ENCODE assay signal across 19 cellular contexts in the genomic region with DNA sequence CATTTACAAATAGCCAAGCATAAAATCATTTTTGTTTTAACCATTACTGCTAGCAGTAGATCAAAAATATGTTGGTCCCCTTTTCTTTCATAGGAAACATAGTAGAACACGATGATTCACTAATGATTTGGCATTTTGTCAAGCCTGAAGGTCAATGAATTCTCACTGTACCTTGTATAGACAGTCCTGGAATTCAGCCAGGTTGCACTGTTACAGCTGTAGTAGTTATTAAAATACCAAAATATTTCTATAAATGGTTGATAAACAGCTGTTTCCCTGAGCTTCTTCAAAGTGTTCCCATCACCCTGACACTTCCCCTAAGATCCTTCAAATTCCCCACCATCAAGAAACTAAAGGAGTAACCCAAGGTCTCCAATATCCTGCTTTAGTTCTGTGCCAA.
DNase-seq lines count a peak whose midpoint lies in the region; ATAC-seq and TF ChIP-seq lines count a peak whose summit lies in the region.
"Had no signal": no experiment of that assay in that cellular context is flagged by ENCODE, and none has a peak within 500 bp of the region (broad histone marks: within the 10 kb centered on the region; RNA-seq: fewer than 3 reads in every experiment).

No MANE protein-coding gene starts in this region.

- H3K4me1 ChIP-seq in right atrium auricular region (peaks cover 0 to 10% of the 10 kb centered on the region in 2 donors), adrenal gland (replicated peaks in 1 of 2) (no peaks in the 10 kb centered on the region), testis (peaks cover 4% of the 10 kb centered on the region)
- H3K4me1 ChIP-seq: HAP-1, vagina had no signal

- H3K4me3 ChIP-seq in right atrium auricular region: no peak overlapping the region
- H3K4me3 ChIP-seq in adrenal gland: no peak overlapping the region
- no peak overlapping the region for H3K4me3 ChIP-seq in fibroblast of villous mesenchyme (ENCODE audit: low read depth, low read length)
- no peak overlapping the region for H3K4me3 ChIP-seq in testis
- H3K4me3 ChIP-seq: HAP-1, vagina had no signal

- WGBS in adrenal gland, 4 donors: 7 to 24% (median 11%) methylated on average over 1 of the region's 1 CpG
- 15 to 29% methylated on average over 1 of the region's 1 CpG for WGBS in testis, 2 donors

- DNase-seq in Right ventricle myocardium superior (no peak), right atrium auricular region (ENCODE audit: low spot score) (no peak), adrenal gland (peak in 6 of 7 donors; percentile 29 to 72 (median 38)), fibroblast of villous mesenchyme (ENCODE audit: low read depth) (peak; percentile 25), testis (peak; percentile 17), globus pallidus (ENCODE audit: low spot score) (no peak)
- no peak for DNase-seq in activated naive CD4-positive, alpha-beta T cell (lab: John Stamatoyannopoulos, UW)
- no peak for DNase-seq in activated T-cell treated with anti-CD3 and anti-CD28 coated beads, Interleukin-2, amount 50 U/mL, for 1 hour
- DNase-seq: activated CD4-positive, alpha-beta memory T cell treated with anti-CD3 and anti-CD28 coated beads for 36 hours; activated T-cell treated with anti-CD3 and anti-CD28 coated beads, Interleukin-2, amount 50 U/mL, for 4 hours; caudate nucleus; effector CD8-positive, alpha-beta T cell; left colon; NCI-H187; NCI-H774; stimulated activated CD4-positive, alpha-beta T cell treated with anti-CD3 and anti-CD28 coated beads, Interleukin-4, amount 100 ng/mL, for 1 hour had no signal

- peak; percentile 55 for ATAC-seq in Right ventricle myocardium superior (ENCODE audit: poor library complexity)
- ATAC-seq: activated T-cell treated with anti-CD3 and anti-CD28 coated beads, Interleukin-2, amount 50 U/mL, for 4 hours; left colon; Panc1 had no signal

- H3K27me3 ChIP-seq in right atrium auricular region (no peaks in the 10 kb centered on the region), adrenal gland (no peaks in the 10 kb centered on the region), testis (no peaks in the 10 kb centered on the region)
- H3K27me3 ChIP-seq: vagina had no signal

- H3K9me3 ChIP-seq in right atrium auricular region (no peaks in the 10 kb centered on the region), adrenal gland (replicated peaks in 1 of 3) (no peaks in the 10 kb centered on the region), testis (no peaks in the 10 kb centered on the region)
- H3K9me3 ChIP-seq: HAP-1, vagina had no signal

- TF ChIP-seq POLR2A in adrenal gland (IDR thresholded peaks at IDR 0.05) (no peak), testis (IDR thresholded peaks at IDR 0.05) (no peak)

- no peak overlapping the region for H3K27ac ChIP-seq in right atrium auricular region
- H3K27ac ChIP-seq in adrenal gland: no peak overlapping the region
- no peak overlapping the region for H3K27ac ChIP-seq in testis
- H3K27ac ChIP-seq: vagina had no signal

- H3K36me3 ChIP-seq in right atrium auricular region (no peaks in the 10 kb centered on the region), adrenal gland (replicated peaks in 1 of 2) (no peaks in the 10 kb centered on the region), testis (ENCODE audit: low read depth, missing control alignments) (no peaks in the 10 kb centered on the region)
- H3K36me3 ChIP-seq: HAP-1, vagina had no signal

- intact Hi-C loops in Right ventricle myocardium superior (cut with DNase I) (no loop called here), adrenal gland (cut with DNase I) (no loop called here), testis (cut with DNase I; ENCODE audit: low total_unique reads) (no loop called here)

- TF ChIP-seq CTCF in right atrium auricular region (IDR thresholded peaks at IDR 0.05): no peak
- TF ChIP-seq CTCF in adrenal gland (IDR thresholded peaks at IDR 0.05): no peak
- no peak for TF ChIP-seq CTCF in fibroblast of villous mesenchyme (IDR thresholded peaks at IDR 0.05; ENCODE audit: insufficient read depth, low read depth, low read length)
- TF ChIP-seq CTCF in testis (IDR thresholded peaks at IDR 0.05): no peak

Comparison
In these comparisons a context has a peak if more than half of its experiments do, and no peak if none do; other contexts are left out.
1. DNase-seq: peak in adrenal gland (6 of 7), fibroblast of villous mesenchyme (single experiment) and testis (single experiment); none in Right ventricle myocardium superior (single experiment), right atrium auricular region (single experiment), globus pallidus (single experiment), activated naive CD4-positive, alpha-beta T cell (0 of 4) and activated T-cell treated with anti-CD3 and anti-CD28 coated beads, Interleukin-2, amount 50 U/mL, for 1 hour (single experiment).